ENCODE assay signal across 19 cellular contexts in the genomic region with DNA sequence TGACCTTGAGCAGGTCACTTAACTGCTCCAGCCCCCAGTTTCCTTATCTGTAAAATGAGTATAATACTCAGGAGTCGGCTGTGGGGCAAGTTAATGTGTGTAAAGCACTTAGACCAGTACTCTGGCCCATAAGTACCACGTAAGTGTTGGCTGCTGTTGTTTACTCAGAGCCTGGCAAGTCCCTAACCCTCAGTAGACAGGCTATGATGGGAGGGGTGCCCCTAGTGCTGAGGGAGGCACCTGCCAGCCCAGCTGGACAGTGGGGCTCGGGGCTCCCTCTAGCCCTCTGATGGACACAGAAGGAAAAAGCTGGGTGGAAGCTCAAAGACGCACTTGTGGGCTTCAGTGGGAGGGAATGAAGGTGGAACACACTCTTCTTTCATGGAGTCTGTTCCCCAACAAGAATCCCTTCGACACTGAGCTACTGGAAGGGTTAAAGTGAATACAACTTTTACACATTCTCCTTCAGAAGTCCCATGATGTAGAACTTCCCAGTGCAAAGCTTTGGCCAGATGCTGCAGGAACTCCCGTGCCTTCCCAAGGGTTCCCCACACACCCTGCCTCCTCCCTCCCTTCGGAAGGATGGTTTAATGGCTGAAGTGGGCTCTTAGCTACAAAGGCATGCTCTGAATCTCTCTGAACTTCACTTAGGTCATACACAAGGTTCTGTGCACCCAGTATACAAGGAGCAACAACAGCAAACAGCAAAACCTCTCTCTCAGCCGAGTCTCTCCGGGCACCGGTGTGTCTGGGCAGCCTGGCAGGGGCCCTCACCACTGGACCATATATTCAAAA. TPM values are rescaled to one million over a fixed set of nuclear protein-coding genes. Genes with fewer than 3 reads are reported as not detected.
DNase-seq lines count a peak whose midpoint lies in the region; ATAC-seq, FAIRE-seq and TF ChIP-seq lines count a peak whose summit lies in the region.
"Had no signal": no experiment of that assay in that cellular context is flagged by ENCODE, and none has a peak within 500 bp of the region (broad histone marks: within the 10 kb centered on the region; RNA-seq: fewer than 3 reads in every experiment).

No MANE protein-coding gene starts in this region.

- no peak overlapping the region for H3K4me2 ChIP-seq in HCT116 (ENCODE audit: low read length)
- H3K4me2 ChIP-seq in GM12878 (ENCODE audit: control insufficient read depth, insufficient read depth) = no peak overlapping the region

- H3K9me3 ChIP-seq in HCT116 (ENCODE audit: control insufficient read depth in 1 of 2, insufficient read depth in 1 of 2, low read depth in 1 of 2, low read length in 2 of 2) (no peaks in the 10 kb centered on the region), GM12878 (replicated peaks; ENCODE audit: control insufficient read depth, insufficient read depth, low read length) (no peaks in the 10 kb centered on the region), lung (ENCODE audit: control insufficient read depth in 2 of 2, insufficient read depth in 1 of 2, low read length in 1 of 2) (no peaks in the 10 kb centered on the region)

- H4K20me1 ChIP-seq in HCT116 (ENCODE audit: insufficient read depth) (no peaks in the 10 kb centered on the region), GM12878 (ENCODE audit: control insufficient read depth, insufficient read depth) (no peaks in the 10 kb centered on the region)

- H3K27ac ChIP-seq in HCT116 (ENCODE audit: low read depth, low read length) = no peak overlapping the region
- no peak overlapping the region for H3K27ac ChIP-seq in GM12878 (ENCODE audit: control insufficient read depth, insufficient read depth)
- no peak overlapping the region for H3K27ac ChIP-seq in lung (ENCODE audit: low read depth in 1 of 2, low read length in 1 of 2)
- H3K27ac ChIP-seq: GM23248 had no signal

- no peak for FAIRE-seq in GM12878 (lab: Jason Lieb, UNC)
- FAIRE-seq: G401.6, GM12892 had no signal

- no peak for TF ChIP-seq CTCF in HCT116 (IDR thresholded peaks at IDR 0.05 in 2 of 3, conservative IDR thresholded peaks at IDR 0.05 in 1 of 3; ENCODE audit: borderline replicate concordance in 1 of 3, insufficient read depth in 1 of 3, low read depth in 2 of 3, low read length in 2 of 3)
- no peak for TF ChIP-seq CTCF in GM12878 (IDR thresholded peaks at IDR 0.05 in 2 of 3, conservative IDR thresholded peaks at IDR 0.05 in 1 of 3; ENCODE audit: control insufficient read depth in 2 of 3, extremely low read depth in 1 of 3, insufficient read depth in 1 of 3, low read depth in 3 of 3, low read length in 3 of 3)
- no peak for TF ChIP-seq CTCF in lung (IDR thresholded peaks at IDR 0.05; ENCODE audit: control extremely low read depth, extremely low read depth)

- BruUV-seq in HCT116 (replicated peaks; lab: Mats Ljungman, UMichigan) (no TSS peak), GM12878 (replicated peaks; lab: Mats Ljungman, UMichigan) (no TSS peak)

- SMC1A ChIA-PET in GM12878 (lab: Charles Lee; ENCODE audit: uncharacterized antibody, unreplicated experiment) = interaction anchor here (0.7 kb wide), 1 partner anchor 13 kb away, joined by 3 read pairs; no protein-coding TSS in a partner anchor

- intact Hi-C loops in HCT116 (cut with micrococcal nuclease) = no loop called here
- intact Hi-C loops in GM12878 (cut with micrococcal nuclease; ENCODE audit: unreplicated experiment) = no loop called here

- TF ChIP-seq EP300 in GM12878 (IDR thresholded peaks at IDR 0.05; ENCODE audit: borderline replicate concordance in 1 of 2, control insufficient read depth in 1 of 2, low read depth in 2 of 2, low read length in 2 of 2) = no peak

- H3K9ac ChIP-seq in HCT116 (ENCODE audit: low read length) = no peak overlapping the region
- no peak overlapping the region for H3K9ac ChIP-seq in GM12878 (ENCODE audit: control insufficient read depth, insufficient read depth, low read length)
- H3K9ac ChIP-seq: GM23248 had no signal

- H3K4me3 ChIP-seq in HCT116 (replicated peaks in 1 of 2; ENCODE audit: low read depth in 1 of 2, low read length in 2 of 2) (no peak overlapping the region), GM12878 (no peak overlapping the region), lung (no peak overlapping the region)
- H3K4me3 ChIP-seq: GM23248 had no signal

- H3K9me2 ChIP-seq in HCT116 (ENCODE audit: insufficient read depth) = no peaks in the 10 kb centered on the region

- no peak for TF ChIP-seq RAD21 in HCT116 (IDR thresholded peaks at IDR 0.05; ENCODE audit: low read depth)
- TF ChIP-seq RAD21 in GM12878 (IDR thresholded peaks at IDR 0.05; ENCODE audit: insufficient read depth, low read depth, low read length) = no peak

- H3K27me3 ChIP-seq in HCT116 (ENCODE audit: insufficient read depth, low read length) (no peaks in the 10 kb centered on the region), GM12878 (replicated peaks in 1 of 2; ENCODE audit: control insufficient read depth in 2 of 2, insufficient read depth in 2 of 2, low read length in 1 of 2) (no peaks in the 10 kb centered on the region; a peak in 1 of 4 replicates), lung (ENCODE audit: control insufficient read depth, insufficient read depth) (no peaks in the 10 kb centered on the region)

- in situ Hi-C loops in GM12878 (cut with MboI) = no loop called here

- no peak for TF ChIP-seq POLR2A in HCT116 (IDR thresholded peaks at IDR 0.05; ENCODE audit: borderline replicate concordance, extremely low read depth, insufficient read depth, insufficient read length)
- TF ChIP-seq POLR2A in GM12878 (IDR thresholded peaks at IDR 0.05; ENCODE audit: low read depth, low read length) = no peak

- H3K36me3 ChIP-seq in HCT116 (ENCODE audit: control insufficient read depth in 1 of 2, insufficient read depth in 2 of 2, low read length in 2 of 2) (0 out of 4 replicates have a peak, but pooled peaks cover 0 to 3% of the 10 kb centered on the region in 2 experiments), GM12878 (ENCODE audit: control insufficient read depth in 2 of 2, insufficient read depth in 2 of 2, low read length in 1 of 2) (no peaks in the 10 kb centered on the region), lung (ENCODE audit: control insufficient read depth in 2 of 2, insufficient read depth in 2 of 2, low read length in 2 of 2) (peaks cover 0 to 6% of the 10 kb centered on the region in 2 donors)

- DNase-seq in DMS53 treated with DMSO at 0.1 percent for 48 hours (lab: John Stamatoyannopoulos, UW; ENCODE audit: unreplicated experiment) (peak; percentile 4), HCT116 (ENCODE audit: low read depth, low spot score) (no peak), GM12878 (ENCODE audit: low read depth, low spot score) (no peak), lung (ENCODE audit: low spot score) (peak; percentile 70), DMS114 treated with DMSO at 0.1 percent for 48 hours (lab: John Stamatoyannopoulos, UW; ENCODE audit: unreplicated experiment) (no peak), COR-L47 (lab: John Stamatoyannopoulos, UW) (no peak)
- DNase-seq: CD8-positive, alpha-beta memory T cell; GM23248; HFFc6; KG1; NCI-H1105; NCI-H1694 treated with DMSO at 0.1 percent for 48 hours; NCI-H69; Right ventricle myocardium superior had no signal

- H2AFZ ChIP-seq in HCT116 (ENCODE audit: low read depth, low read length, poor library complexity, severe bottlenecking) = no peak overlapping the region
- H2AFZ ChIP-seq in GM12878 (ENCODE audit: control insufficient read depth, low read depth, low read length) = no peak overlapping the region
- H2AFZ ChIP-seq: GM23248 had no signal

- ATAC-seq in HCT116 (peak; percentile 38; the same call in 1 of the 2 replicates), GM12878 (peak; percentile 67; the same call in 2 of the 3 replicates), lung (ENCODE audit: insufficient read depth, low FRiP score) (peak; percentile 72), GM21528 (IDR thresholded peaks at IDR 0.05; ENCODE audit: low FRiP score, unreplicated experiment) (no peak)
- ATAC-seq: Panc1, SK-N-SH treated with all-trans-retinoic acid at 6 μM for 48 hours had no signal

- CTCF ChIA-PET in HCT116 (lab: Charles Lee) (interaction anchor here (1.4 kb wide), 1 partner anchor 13 kb away, joined by 4 read pairs; no protein-coding TSS in a partner anchor), GM12878 (lab: Yijun Ruan, JAX) (no interaction called here)

- POLR2A ChIA-PET in HCT116 (lab: Charles Lee) = no interaction called here
- POLR2A ChIA-PET in GM12878 (lab: Charles Lee) = no interaction called here

- RAD21 ChIA-PET in HCT116 (lab: Charles Lee; ENCODE audit: low non-redundant PET in 1 of 2, low total read pairs in 2 of 2, uncharacterized antibody in 2 of 2, unreplicated experiment in 2 of 2) = no interaction called here
- RAD21 ChIA-PET in GM12878 (lab: Charles Lee; ENCODE audit: unreplicated experiment) = no interaction called here

- H3K79me2 ChIP-seq in HCT116 (ENCODE audit: insufficient read depth, low read length) (no peaks in the 10 kb centered on the region), GM12878 (ENCODE audit: control insufficient read depth, insufficient read depth, low read length) (no peaks in the 10 kb centered on the region)

- H3K4me1 ChIP-seq in HCT116 (ENCODE audit: control insufficient read depth in 1 of 2, insufficient read depth in 2 of 2, low read length in 2 of 2) (no peaks in the 10 kb centered on the region), GM12878 (ENCODE audit: control insufficient read depth, insufficient read depth, low read length) (no peaks in the 10 kb centered on the region), lung (ENCODE audit: control insufficient read depth in 2 of 2, insufficient read depth in 2 of 2, low read length in 2 of 2) (no peaks in the 10 kb centered on the region)

- whole genome bisulfite sequencing in GM12878 (ENCODE audit: insufficient coverage, insufficient replicate concordance, low lambda C conversion rate, missing lambda C conversion rate) = 81% methylated on average over 10 of the region's 10 CpGs
- 73 to 88% methylated on average over 10 of the region's 10 CpGs for WGBS in lung, 2 donors

RNA-seq across cellular contexts. Expression of a gene that starts 25.4 kb away (rescaled TPM):
- total RNA-seq in HCT116 (2021; ENCODE audit: unreplicated experiment) = 30.3 TPM
- 26.1 and 29.1 TPM in 2 replicates for polyA plus RNA-seq in HCT116 (2012)
- total RNA-seq in GM12878 (2013; cell fraction: nucleolus; rRNA removed) = 9.1 and 10.0 TPM in 2 replicates
- total RNA-seq in GM12878 (2014; rRNA removed) = 4.0 and 7.6 TPM in 2 replicates
- total RNA-seq in GM12878 (2014; rRNA removed; fragmentation: Illumina TruSeq; extraction: Trizol) = 2.9 and 3.1 TPM in 2 replicates
- 7.3 and 8.4 TPM in 2 replicates for total RNA-seq in GM12878 (2021)
- polyA plus RNA-seq in GM12878 (2011; ENCODE audit: low read depth) = 4.9 TPM
- polyA plus RNA-seq in GM12878 (2011; rRNA removed) = 0.57 and 0.69 TPM in 2 replicates
- polyA plus RNA-seq in GM12878 (2011; cell fraction: cytosol; rRNA removed) = 1.1 and 1.2 TPM in 2 replicates
- 5.0 and 5.2 TPM in 2 replicates for polyA plus RNA-seq in GM12878 (2011; cell fraction: nucleus; rRNA removed)
- 6.6 and 7.0 TPM in 2 replicates for polyA plus RNA-seq in GM12878 (2012)
- 2.9 and 4.9 TPM in 2 replicates for polyA plus RNA-seq in GM12878 (2014; fragmentation: Illumina TruSeq; extraction: Trizol)
- 1 to 10 TPM in 1 of 2 experiments, under 1 TPM in 1; 0.89 to 1.1 TPM for polyA plus RNA-seq in GM12878 (2014; fragmentation: Nextera tagmentation; extraction: Ambion mirVana)
- polyA plus RNA-seq in GM12878 (2014; rRNA removed) = 7.7 and 8.3 TPM in 2 replicates
- 1 to 10 TPM; 1.9 to 4.1 TPM for polyA plus RNA-seq in GM12878 (2016; fragmentation: Nextera tagmentation; extraction: Ambion mirVana)
- 0.51 and 2.2 TPM in 2 replicates for polyA minus RNA-seq in GM12878 (2011; rRNA and poly(A)+ RNA removed)
- 1.3 TPM in 1 of 2 replicates, not detected in the other for polyA minus RNA-seq in GM12878 (2011; cell fraction: cytosol; rRNA and poly(A)+ RNA removed)
- polyA minus RNA-seq in GM12878 (2011; cell fraction: nucleus; rRNA and poly(A)+ RNA removed) = 1.1 and 1.5 TPM in 2 replicates
- total RNA-seq in lung = 10 to 100 TPM; 16.6 to 17.7 TPM
- 10 to 100 TPM; 10.4 to 23.5 TPM for polyA plus RNA-seq in lung

Comparison
In these comparisons a context has a peak if more than half of its experiments do, and no peak if none do; other contexts are left out.
1. DNase-seq: peak in DMS53 treated with DMSO at 0.1 percent for 48 hours (single experiment) and lung (single experiment); none in HCT116 (single experiment), GM12878 (single experiment), DMS114 treated with DMSO at 0.1 percent for 48 hours (single experiment) and COR-L47 (single experiment).